In the genomic region with DNA sequence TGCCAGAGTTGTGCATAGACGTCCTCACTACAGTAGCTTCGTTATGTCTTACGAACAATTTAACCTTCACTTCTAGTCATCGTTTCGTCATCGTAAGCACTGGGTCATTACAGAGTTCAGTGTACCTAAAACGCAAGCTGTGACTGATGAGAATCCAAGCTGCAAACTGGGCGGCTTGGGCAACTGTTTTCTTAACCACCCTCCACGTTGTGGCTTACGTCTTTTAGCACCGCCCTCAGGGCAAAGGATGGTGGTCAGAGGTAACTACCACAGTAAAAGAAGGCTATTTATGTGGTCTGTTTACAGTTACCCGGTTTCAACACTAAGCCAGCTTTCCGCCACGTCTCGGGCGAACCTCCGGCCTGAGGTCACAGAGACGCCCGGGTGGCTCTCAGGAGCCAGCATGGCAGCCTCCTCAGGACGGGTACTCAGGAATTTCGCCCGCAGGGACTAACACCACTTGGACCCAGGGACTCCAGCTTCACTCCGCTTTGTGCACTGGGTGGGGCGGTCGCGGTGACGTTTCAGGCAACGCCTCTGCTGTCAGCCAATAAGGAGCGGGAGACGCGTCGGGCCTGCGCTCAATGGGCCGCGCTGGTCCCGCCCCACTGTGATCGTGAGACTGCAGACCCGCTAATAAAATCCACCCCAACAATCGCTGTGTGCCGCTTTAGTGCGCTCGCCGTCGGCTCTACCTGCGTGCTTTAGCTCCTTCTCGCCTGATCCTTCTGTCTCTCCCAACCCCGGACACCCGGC, we compare ENCODE assay signal across 8 cellular contexts. TPM values are rescaled to one million over a fixed set of nuclear protein-coding genes. Genes with fewer than 3 reads are reported as not detected.
A peak's percentile ranks its signal among the peaks of the same experiment; 100 is the strongest.
DNase-seq lines count a peak whose midpoint lies in the region; ATAC-seq and TF ChIP-seq lines count a peak whose summit lies in the region.

A gene (plus strand): TSS at position 665 of the 756 bp plus-strand sequence. CDS start 148 bp downstream, outside the sequence.

- peaks cover 8% of the 10 kb centered on the region for H3K4me1 ChIP-seq in muscle layer of colon (ENCODE audit: insufficient read depth, low read length)

- peak within 1 kb of the TSS; percentile 78 to 79 for H3K4me3 ChIP-seq in muscle layer of colon (ENCODE audit: low read depth in 1 of 2, low read length in 2 of 2)

- peak within 1 kb of the TSS; percentile 71 for H3K27ac ChIP-seq in muscle layer of colon (ENCODE audit: low read depth, low read length)

- no peaks in the 10 kb centered on the region for H3K27me3 ChIP-seq in muscle layer of colon (ENCODE audit: control insufficient read depth in 1 of 2, insufficient read depth in 2 of 2, low read length in 2 of 2)

- DNase-seq in DMS53 (lab: John Stamatoyannopoulos, UW) (peak; percentile 100), KBM-7 (peak; percentile 98)
- DNase-seq in activated T-cell treated with anti-CD3 and anti-CD28 coated beads, Interleukin-2, amount 50 U/mL, for 48 hours, result peak; percentile 94 to 95
- DNase-seq in stimulated activated CD8-positive, alpha-beta memory T cell treated with anti-CD3 and anti-CD28 coated beads, Interleukin-7, amount 100 ng/mL, for 24 hours (ENCODE audit: low read depth), result peak; percentile 85

- H3K36me3 ChIP-seq in muscle layer of colon (ENCODE audit: insufficient read depth, low read length), result no peaks in the 10 kb centered on the region

- in situ Hi-C loops in KBM-7 (cut with MboI; ENCODE audit: low pct_unique_long_range_greater_than_20kb, low sequenced_read_pairs), result no loop called here

- H3K9ac ChIP-seq in muscle layer of colon (ENCODE audit: low read length), result peak within 1 kb of the TSS; percentile 86

- ATAC-seq in GM21717 (IDR thresholded peaks at IDR 0.05; ENCODE audit: unreplicated experiment) (peak; percentile 96), esophagus mucosa (peak; percentile 100)

- no peaks in the 10 kb centered on the region for H3K9me3 ChIP-seq in muscle layer of colon (ENCODE audit: low read length)

TF ChIP-seq in PFSK-1, 5 proteins besides CTCF, POLR2A, EP300 and RAD21:
- TF ChIP-seq SIN3A (IDR thresholded peaks at IDR 0.05; ENCODE audit: borderline replicate concordance, insufficient read depth, low read length) (peak; percentile 89; the same call in 1 of the 2 replicates), POLR2AphosphoS5 (IDR thresholded peaks at IDR 0.05; ENCODE audit: low read depth, low read length) (peak; percentile 98), TAF1 (IDR thresholded peaks at IDR 0.05; ENCODE audit: borderline replicate concordance, insufficient read depth, low read length) (peak; percentile 86; the same call in 1 of the 2 replicates), FOXP2 (optimal IDR thresholded peaks at IDR 0.05; ENCODE audit: borderline replicate concordance, extremely low read depth, extremely low read length, insufficient read depth) (peak; percentile 88)
- TF ChIP-seq, protein P1, sequence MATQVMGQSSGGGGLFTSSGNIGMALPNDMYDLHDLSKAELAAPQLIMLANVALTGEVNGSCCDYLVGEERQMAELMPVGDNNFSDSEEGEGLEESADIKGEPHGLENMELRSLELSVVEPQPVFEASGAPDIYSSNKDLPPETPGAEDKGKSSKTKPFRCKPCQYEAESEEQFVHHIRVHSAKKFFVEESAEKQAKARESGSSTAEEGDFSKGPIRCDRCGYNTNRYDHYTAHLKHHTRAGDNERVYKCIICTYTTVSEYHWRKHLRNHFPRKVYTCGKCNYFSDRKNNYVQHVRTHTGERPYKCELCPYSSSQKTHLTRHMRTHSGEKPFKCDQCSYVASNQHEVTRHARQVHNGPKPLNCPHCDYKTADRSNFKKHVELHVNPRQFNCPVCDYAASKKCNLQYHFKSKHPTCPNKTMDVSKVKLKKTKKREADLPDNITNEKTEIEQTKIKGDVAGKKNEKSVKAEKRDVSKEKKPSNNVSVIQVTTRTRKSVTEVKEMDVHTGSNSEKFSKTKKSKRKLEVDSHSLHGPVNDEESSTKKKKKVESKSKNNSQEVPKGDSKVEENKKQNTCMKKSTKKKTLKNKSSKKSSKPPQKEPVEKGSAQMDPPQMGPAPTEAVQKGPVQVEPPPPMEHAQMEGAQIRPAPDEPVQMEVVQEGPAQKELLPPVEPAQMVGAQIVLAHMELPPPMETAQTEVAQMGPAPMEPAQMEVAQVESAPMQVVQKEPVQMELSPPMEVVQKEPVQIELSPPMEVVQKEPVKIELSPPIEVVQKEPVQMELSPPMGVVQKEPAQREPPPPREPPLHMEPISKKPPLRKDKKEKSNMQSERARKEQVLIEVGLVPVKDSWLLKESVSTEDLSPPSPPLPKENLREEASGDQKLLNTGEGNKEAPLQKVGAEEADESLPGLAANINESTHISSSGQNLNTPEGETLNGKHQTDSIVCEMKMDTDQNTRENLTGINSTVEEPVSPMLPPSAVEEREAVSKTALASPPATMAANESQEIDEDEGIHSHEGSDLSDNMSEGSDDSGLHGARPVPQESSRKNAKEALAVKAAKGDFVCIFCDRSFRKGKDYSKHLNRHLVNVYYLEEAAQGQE (IDR thresholded peaks at IDR 0.05; ENCODE audit: insufficient read depth in 1 of 2, low read depth in 2 of 2, low read length in 2 of 2), result no peak
TF ChIP-seq in PFSK-1: peak in this region for 4.

RNA-seq across cellular contexts. Expression of the gene that starts here (rescaled TPM):
- 70.7 TPM for polyA plus RNA-seq in PFSK-1 (2012; ENCODE audit: insufficient read length, low read depth)
- 11.3 TPM for total RNA-seq in esophagus mucosa

Comparison
In these comparisons a context has a peak if more than half of its experiments do, and no peak if none do; other contexts are left out.
1. Peak in every context shown above with its lines: DNase-seq, ATAC-seq, H3K4me3 ChIP-seq and H3K27ac ChIP-seq.